Comparison of ENCODE assay signal across 1 cellular context in genomic region chr7:877312-878232, GRCh38.
TF ChIP-seq lines count a peak whose summit lies in the region.

No MANE protein-coding gene starts in this region.

TF ChIP-seq in endothelial cell of umbilical vein, 7 proteins besides CTCF, POLR2A, EP300 and RAD21 (continued from another document):
- TF ChIP-seq JUN (IDR thresholded peaks at IDR 0.05; ENCODE audit: borderline replicate concordance, insufficient read depth, insufficient read length, low read depth) (no peak), POLR2AphosphoS5 (IDR thresholded peaks at IDR 0.05; ENCODE audit: insufficient read depth, low read depth, low read length) (no peak), GATA2 (IDR thresholded peaks at IDR 0.05; ENCODE audit: insufficient read depth, insufficient read length, low read depth, low read length) (no peak), MYC (IDR thresholded peaks at IDR 0.05; ENCODE audit: low read depth, low read length) (no peak), EZH2 (IDR thresholded peaks at IDR 0.05; ENCODE audit: borderline replicate concordance, low read depth, low read length, severe bottlenecking) (no peak)
- TF ChIP-seq, protein P1, sequence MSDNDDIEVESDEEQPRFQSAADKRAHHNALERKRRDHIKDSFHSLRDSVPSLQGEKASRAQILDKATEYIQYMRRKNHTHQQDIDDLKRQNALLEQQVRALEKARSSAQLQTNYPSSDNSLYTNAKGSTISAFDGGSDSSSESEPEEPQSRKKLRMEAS (IDR thresholded peaks at IDR 0.05; ENCODE audit: insufficient read depth, insufficient read length), result no peak
